In the genomic region with DNA sequence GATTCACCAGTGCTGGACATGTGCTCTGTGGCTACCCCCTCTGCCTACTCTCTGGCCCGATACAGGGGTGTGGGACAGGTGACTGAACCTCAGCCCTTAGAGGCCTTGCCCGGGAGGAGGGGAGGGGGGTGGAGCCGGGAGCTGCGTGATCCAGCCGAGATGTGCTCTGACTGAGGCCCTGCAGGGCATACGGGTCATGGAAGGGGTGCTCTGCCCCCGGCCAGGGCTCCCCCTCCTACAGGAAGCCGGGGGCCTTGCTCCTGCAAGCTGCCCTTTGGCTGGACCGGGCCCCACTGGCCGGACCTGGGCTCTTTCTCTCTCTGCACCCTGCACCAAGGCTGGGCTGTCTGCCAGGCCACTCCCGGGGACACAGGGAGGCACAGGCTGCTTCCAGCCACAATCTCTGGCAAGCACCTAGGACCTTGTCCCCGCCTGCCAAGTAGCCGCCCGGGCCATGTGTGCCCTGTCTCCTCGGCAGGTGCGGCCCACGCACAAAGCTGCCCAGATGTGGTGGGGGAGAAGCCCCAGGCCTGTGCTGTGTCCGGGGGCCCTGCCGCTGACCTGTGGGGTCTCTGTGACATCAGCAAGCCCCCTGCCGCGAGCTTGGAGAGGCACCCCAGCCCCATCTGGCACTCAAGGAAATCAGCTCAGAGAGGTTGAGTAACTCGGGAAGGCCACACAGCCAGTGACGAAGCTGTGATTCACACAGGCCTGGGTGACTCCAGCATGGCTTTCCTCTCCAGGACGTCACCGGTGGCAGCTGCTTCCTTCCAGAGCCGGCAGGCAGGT, we compare ENCODE assay signal across 10 cellular contexts. TPM values are rescaled to one million over a fixed set of nuclear protein-coding genes. Genes with fewer than 3 reads are reported as not detected.
DNase-seq lines count a peak whose midpoint lies in the region; ATAC-seq, FAIRE-seq and TF ChIP-seq lines count a peak whose summit lies in the region.
"Had no signal": no experiment of that assay in that cellular context is flagged by ENCODE, and none has a peak within 500 bp of the region (broad histone marks: within the 10 kb centered on the region; RNA-seq: fewer than 3 reads in every experiment).

No MANE protein-coding gene starts in this region.

- in situ Hi-C loops in K562 (cut with MboI): no loop called here

- TF ChIP-seq EP300 in K562 (IDR thresholded peaks at IDR 0.05; ENCODE audit: low read length): no peak

- H3K27ac ChIP-seq in K562 (ENCODE audit: extremely low read depth, low read depth, low read length): no peak overlapping the region

- no peak for TF ChIP-seq CTCF in K562 (IDR thresholded peaks at IDR 0.05 in 2 of 3, conservative IDR thresholded peaks at IDR 0.05 in 1 of 3; ENCODE audit: insufficient read depth in 2 of 3, low read depth in 1 of 3, low read length in 3 of 3)

- H3K4me1 ChIP-seq in K562 (replicated peaks in 1 of 2; ENCODE audit: control insufficient read depth in 2 of 2, insufficient read depth in 2 of 2, low read length in 2 of 2): peaks cover 0 to 52% of the 10 kb centered on the region in 2 experiments; a peak in 3 of 5 replicates

- H3K27me3 ChIP-seq in K562 (ENCODE audit: control insufficient read depth in 2 of 2, insufficient read depth in 2 of 2, low read length in 2 of 2): peaks cover 0 to 12% of the 10 kb centered on the region in 2 experiments; a peak in 2 of 5 replicates

- no peak overlapping the region; a peak in 1 of 4 replicates for H3K9ac ChIP-seq in K562 (ENCODE audit: insufficient read depth in 1 of 2, low read depth in 2 of 2, low read length in 2 of 2)

- 21% methylated on average over 20 of the region's 26 CpGs for WGBS in K562 (ENCODE audit: insufficient coverage, low coverage, missing lambda C conversion rate)

- intact Hi-C loops in K562 (cut with micrococcal nuclease): no loop called here

- BruUV-seq in K562 (replicated peaks; lab: Mats Ljungman, UMichigan): no TSS peak

- ATAC-seq in K562 (peak; percentile 13; the same call in 2 of the 3 replicates), left lobe of liver (peak; percentile 92)

- peak; percentile 67 for DNase-seq in AG08395 (ENCODE audit: low spot score)
- DNase-seq in HCEC 1CT: peak; percentile 75
- DNase-seq in K562 (ENCODE audit: extremely low read depth in 1 of 4, low spot score in 3 of 4): peak in 1 of 4 experiments; percentile 29
- peak; percentile 98 for DNase-seq in left lobe of liver (ENCODE audit: low spot score)
- no peak for DNase-seq in NCI-H187 treated with DMSO at 0.1 percent for 48 hours (lab: John Stamatoyannopoulos, UW)
- no peak for DNase-seq in COR-L47 (lab: John Stamatoyannopoulos, UW)
- no peak for DNase-seq in ureter (ENCODE audit: low spot score)
- no peak for DNase-seq in NCI-H2081 (lab: John Stamatoyannopoulos, UW)
- DNase-seq: GDM1, NCI-H82 had no signal

- H3K9me3 ChIP-seq in K562 (replicated peaks; ENCODE audit: control insufficient read depth, insufficient read depth, low read depth, low read length): no peaks in the 10 kb centered on the region

- CTCF ChIA-PET in K562 (lab: Yijun Ruan, JAX; ENCODE audit: low intra/inter-chr PET ratio): no interaction called here

- TF ChIP-seq RAD21 in K562 (CRISPR knock-in tag; conservative IDR thresholded peaks at IDR 0.05 in 1 of 2, IDR thresholded peaks at IDR 0.05 in 1 of 2): no peak

- no peaks in the 10 kb centered on the region for H3K36me3 ChIP-seq in K562 (ENCODE audit: control insufficient read depth, insufficient read depth, low read length)

- H3K4me3 ChIP-seq in K562: no peak overlapping the region

- peaks cover 3% of the 10 kb centered on the region for H3K9me1 ChIP-seq in K562 (ENCODE audit: control insufficient read depth, insufficient read depth, low read length)

- peak; percentile 32 for FAIRE-seq in K562 (lab: Jason Lieb, UNC)

- H2AFZ ChIP-seq in K562 (ENCODE audit: low read depth, low read length): no peak overlapping the region

- H3K79me2 ChIP-seq in K562 (ENCODE audit: control insufficient read depth, insufficient read depth, low read length): no peaks in the 10 kb centered on the region

- H4K20me1 ChIP-seq in K562 (replicated peaks; ENCODE audit: control insufficient read depth, insufficient read depth, low read length): no peaks in the 10 kb centered on the region

- POLR2A ChIA-PET in K562 (lab: Yijun Ruan, JAX): interaction anchor here (0.7 to 1.0 kb wide), 3 partner anchors 8 to 10 kb away, joined by 3 to 4 read pairs (median 3); a partner anchor contains a TSS

- no peak for TF ChIP-seq POLR2A in K562 (conservative IDR thresholded peaks at IDR 0.05)

- no peak overlapping the region for H3K4me2 ChIP-seq in K562 (ENCODE audit: insufficient read depth, low read length)

RNA-seq across cellular contexts. Expression of a gene that starts 1.5 kb away (rescaled TPM):
- 1.6 and 4.3 TPM in 2 replicates for total RNA-seq in K562 (2011; cell fraction: chromatin; rRNA removed; ENCODE audit: low replicate concordance)
- total RNA-seq in K562 (2011; cell fraction: nucleolus; rRNA removed): 3.0 and 3.7 TPM in 2 replicates
- 1.4 and 2.1 TPM in 2 replicates for total RNA-seq in K562 (2011; cell fraction: nucleoplasm; rRNA removed)
- total RNA-seq in K562 (2014; rRNA removed): 0.53 and 0.64 TPM in 2 replicates
- 0.06 TPM in 1 of 2 replicates, not detected in the other for total RNA-seq in K562 (2014; rRNA removed; fragmentation: Illumina TruSeq; extraction: Trizol)
- 0.29 and 0.38 TPM in 2 replicates for total RNA-seq in K562 (2015; rRNA removed; fragmentation: Illumina TruSeq; extraction: Trizol)
- total RNA-seq in K562 (2021): 0.73 and 0.87 TPM in 2 replicates
- 0.38 and 0.92 TPM in 2 replicates for polyA plus RNA-seq in K562 (2011; rRNA removed)
- 0.71 and 1.8 TPM in 2 replicates for polyA plus RNA-seq in K562 (2011; cell fraction: cytosol; rRNA removed)
- 8.1 and 14.5 TPM in 2 replicates for polyA plus RNA-seq in K562 (2011; cell fraction: nucleus; rRNA removed)
- 0.79 and 1.9 TPM in 2 replicates for polyA plus RNA-seq in K562 (2012)
- polyA plus RNA-seq in K562 (2014; fragmentation: Illumina TruSeq; extraction: Trizol): 0.04 and 0.26 TPM in 2 replicates
- under 1 TPM in 1 of 2 experiments, not detected in 1; 0.01 TPM for polyA plus RNA-seq in K562 (2014; fragmentation: Nextera tagmentation; extraction: Ambion mirVana)
- 1.1 TPM in 2 replicates for polyA plus RNA-seq in K562 (2014; rRNA removed)
- polyA minus RNA-seq in K562 (2011; rRNA and poly(A)+ RNA removed): 0.09 and 0.11 TPM in 2 replicates
- not detected in 2 replicates for polyA minus RNA-seq in K562 (2011; cell fraction: cytosol; rRNA and poly(A)+ RNA removed)
- polyA minus RNA-seq in K562 (2011; cell fraction: nucleus; rRNA and poly(A)+ RNA removed): 0.94 and 1.3 TPM in 2 replicates
- 5.7 TPM for total RNA-seq in left lobe of liver
- total RNA-seq in ureter: 6.6 TPM

RNA-seq across cellular contexts. Expression of a gene that starts 8.1 kb away (rescaled TPM):
- total RNA-seq in K562 (2011; cell fraction: chromatin; rRNA removed; ENCODE audit: low replicate concordance): 155 and 222 TPM in 2 replicates
- 116 and 127 TPM in 2 replicates for total RNA-seq in K562 (2011; cell fraction: nucleolus; rRNA removed)
- 111 and 123 TPM in 2 replicates for total RNA-seq in K562 (2011; cell fraction: nucleoplasm; rRNA removed)
- total RNA-seq in K562 (2014; rRNA removed) (110 and 124 TPM in 2 replicates), K562 (2014; rRNA removed; fragmentation: Illumina TruSeq; extraction: Trizol) (47.1 and 51.5 TPM in 2 replicates), K562 (2015; rRNA removed; fragmentation: Illumina TruSeq; extraction: Trizol) (73.0 and 75.5 TPM in 2 replicates), K562 (2021) (109 and 112 TPM in 2 replicates), left lobe of liver (27.6 TPM), ureter (59.8 TPM)
- polyA plus RNA-seq in K562 (2011; rRNA removed) (36.4 and 45.5 TPM in 2 replicates), K562 (2014; fragmentation: Illumina TruSeq; extraction: Trizol) (81.5 and 83.2 TPM in 2 replicates), K562 (2014; fragmentation: Nextera tagmentation; extraction: Ambion mirVana) (1 to 10 TPM in 1 of 2 experiments, under 1 TPM in 1; 0.93 to 2.3 TPM), K562 (2014; rRNA removed) (107 and 108 TPM in 2 replicates)
- polyA plus RNA-seq in K562 (2011; cell fraction: cytosol; rRNA removed): 45.1 and 76.3 TPM in 2 replicates
- 61.5 and 87.2 TPM in 2 replicates for polyA plus RNA-seq in K562 (2011; cell fraction: nucleus; rRNA removed)
- polyA plus RNA-seq in K562 (2012): 72.3 and 75.8 TPM in 2 replicates
- 12.5 and 14.9 TPM in 2 replicates for polyA minus RNA-seq in K562 (2011; rRNA and poly(A)+ RNA removed)
- 35.1 and 36.5 TPM in 2 replicates for polyA minus RNA-seq in K562 (2011; cell fraction: cytosol; rRNA and poly(A)+ RNA removed)
- polyA minus RNA-seq in K562 (2011; cell fraction: nucleus; rRNA and poly(A)+ RNA removed): 33.1 and 42.7 TPM in 2 replicates

RNA-seq across cellular contexts. Expression of a gene that starts 26.0 kb away (rescaled TPM):
- 140 and 407 TPM in 2 replicates for total RNA-seq in K562 (2011; cell fraction: chromatin; rRNA removed; ENCODE audit: low replicate concordance)
- total RNA-seq in K562 (2011; cell fraction: nucleolus; rRNA removed): 278 and 333 TPM in 2 replicates
- total RNA-seq in K562 (2011; cell fraction: nucleoplasm; rRNA removed): 136 and 156 TPM in 2 replicates
- total RNA-seq in K562 (2014; rRNA removed) (29.6 and 33.3 TPM in 2 replicates), K562 (2014; rRNA removed; fragmentation: Illumina TruSeq; extraction: Trizol) (1.9 and 3.5 TPM in 2 replicates), K562 (2015; rRNA removed; fragmentation: Illumina TruSeq; extraction: Trizol) (14.0 and 15.2 TPM in 2 replicates), K562 (2021) (44.1 and 49.0 TPM in 2 replicates), left lobe of liver (31.9 TPM), ureter (77.6 TPM)
- polyA plus RNA-seq in K562 (2011; rRNA removed) (12.0 and 27.1 TPM in 2 replicates), K562 (2014; fragmentation: Illumina TruSeq; extraction: Trizol) (7.2 and 11.8 TPM in 2 replicates), K562 (2014; fragmentation: Nextera tagmentation; extraction: Ambion mirVana) (under 1 TPM; 0.01 to 0.06 TPM), K562 (2014; rRNA removed) (43.8 and 44.8 TPM in 2 replicates)
- 8.5 and 20.8 TPM in 2 replicates for polyA plus RNA-seq in K562 (2011; cell fraction: cytosol; rRNA removed)
- polyA plus RNA-seq in K562 (2011; cell fraction: nucleus; rRNA removed): 346 and 462 TPM in 2 replicates
- polyA plus RNA-seq in K562 (2012): 38.9 and 49.6 TPM in 2 replicates
- polyA minus RNA-seq in K562 (2011; rRNA and poly(A)+ RNA removed): 6.3 and 10.7 TPM in 2 replicates
- polyA minus RNA-seq in K562 (2011; cell fraction: cytosol; rRNA and poly(A)+ RNA removed): 13.7 and 15.3 TPM in 2 replicates
- 42.4 and 46.1 TPM in 2 replicates for polyA minus RNA-seq in K562 (2011; cell fraction: nucleus; rRNA and poly(A)+ RNA removed)

RNA-seq across cellular contexts. Expression of a gene that starts 26.7 kb away (rescaled TPM):
- 13.3 and 63.1 TPM in 2 replicates for total RNA-seq in K562 (2011; cell fraction: chromatin; rRNA removed; ENCODE audit: low replicate concordance)
- 74.5 and 90.1 TPM in 2 replicates for total RNA-seq in K562 (2011; cell fraction: nucleolus; rRNA removed)
- total RNA-seq in K562 (2011; cell fraction: nucleoplasm; rRNA removed): 23.2 and 31.2 TPM in 2 replicates
- 86.9 and 103 TPM in 2 replicates for total RNA-seq in K562 (2014; rRNA removed)
- 5.6 and 7.0 TPM in 2 replicates for total RNA-seq in K562 (2014; rRNA removed; fragmentation: Illumina TruSeq; extraction: Trizol)
- 29.7 and 31.4 TPM in 2 replicates for total RNA-seq in K562 (2015; rRNA removed; fragmentation: Illumina TruSeq; extraction: Trizol)
- total RNA-seq in K562 (2021): 80.1 and 83.0 TPM in 2 replicates
- 13.6 and 22.4 TPM in 2 replicates for polyA plus RNA-seq in K562 (2011; rRNA removed)
- polyA plus RNA-seq in K562 (2011; cell fraction: cytosol; rRNA removed): 29.8 and 137 TPM in 2 replicates
- polyA plus RNA-seq in K562 (2011; cell fraction: nucleus; rRNA removed): 41.7 and 71.9 TPM in 2 replicates
- polyA plus RNA-seq in K562 (2012): 35.1 and 53.3 TPM in 2 replicates
- polyA plus RNA-seq in K562 (2014; fragmentation: Illumina TruSeq; extraction: Trizol): 10.5 and 25.1 TPM in 2 replicates
- polyA plus RNA-seq in K562 (2014; fragmentation: Nextera tagmentation; extraction: Ambion mirVana): 1 to 10 TPM in 1 of 2 experiments, under 1 TPM in 1; 0.62 to 1.7 TPM
- 68.5 and 76.0 TPM in 2 replicates for polyA plus RNA-seq in K562 (2014; rRNA removed)
- polyA minus RNA-seq in K562 (2011; rRNA and poly(A)+ RNA removed): 3.5 and 5.7 TPM in 2 replicates
- polyA minus RNA-seq in K562 (2011; cell fraction: cytosol; rRNA and poly(A)+ RNA removed): 22.0 and 25.8 TPM in 2 replicates
- polyA minus RNA-seq in K562 (2011; cell fraction: nucleus; rRNA and poly(A)+ RNA removed): 33.5 and 38.2 TPM in 2 replicates
- 8.4 TPM for total RNA-seq in left lobe of liver
- 29.0 TPM for total RNA-seq in ureter

RNA-seq across cellular contexts. Expression of a gene that starts 35.2 kb away (rescaled TPM):
- 2.5 and 12.6 TPM in 2 replicates for total RNA-seq in K562 (2011; cell fraction: chromatin; rRNA removed; ENCODE audit: low replicate concordance)
- 9.5 and 10.8 TPM in 2 replicates for total RNA-seq in K562 (2011; cell fraction: nucleolus; rRNA removed)
- 4.3 and 7.0 TPM in 2 replicates for total RNA-seq in K562 (2011; cell fraction: nucleoplasm; rRNA removed)
- total RNA-seq in K562 (2014; rRNA removed): 1.3 and 1.6 TPM in 2 replicates
- total RNA-seq in K562 (2014; rRNA removed; fragmentation: Illumina TruSeq; extraction: Trizol): not detected in 2 replicates
- total RNA-seq in K562 (2015; rRNA removed; fragmentation: Illumina TruSeq; extraction: Trizol): 0.58 and 0.75 TPM in 2 replicates
- 2.2 and 3.7 TPM in 2 replicates for total RNA-seq in K562 (2021)
- 0.43 and 1.1 TPM in 2 replicates for polyA plus RNA-seq in K562 (2011; rRNA removed)
- polyA plus RNA-seq in K562 (2011; cell fraction: cytosol; rRNA removed): 0.50 and 1.2 TPM in 2 replicates
- 18.7 and 21.7 TPM in 2 replicates for polyA plus RNA-seq in K562 (2011; cell fraction: nucleus; rRNA removed)
- 1.6 and 4.8 TPM in 2 replicates for polyA plus RNA-seq in K562 (2012)
- 1.1 TPM in 1 of 2 replicates, not detected in the other for polyA plus RNA-seq in K562 (2014; fragmentation: Illumina TruSeq; extraction: Trizol)
- polyA plus RNA-seq in K562 (2014; fragmentation: Nextera tagmentation; extraction: Ambion mirVana): under 1 TPM in 1 of 2 experiments, not detected in 1; 0.11 TPM
- 1.3 and 4.3 TPM in 2 replicates for polyA plus RNA-seq in K562 (2014; rRNA removed)
- polyA minus RNA-seq in K562 (2011; rRNA and poly(A)+ RNA removed): not detected in 2 replicates
- polyA minus RNA-seq in K562 (2011; cell fraction: cytosol; rRNA and poly(A)+ RNA removed): not detected in 2 replicates
- 1.1 and 1.8 TPM in 2 replicates for polyA minus RNA-seq in K562 (2011; cell fraction: nucleus; rRNA and poly(A)+ RNA removed)
- 3.5 TPM for total RNA-seq in left lobe of liver
- 3.4 TPM for total RNA-seq in ureter

Comparison
In these comparisons a context has a peak if more than half of its experiments do, and no peak if none do; other contexts are left out.
1. DNase-seq: peak in AG08395 (single experiment), HCEC 1CT (single experiment) and left lobe of liver (single experiment); none in NCI-H187 treated with DMSO at 0.1 percent for 48 hours (single experiment), COR-L47 (single experiment), ureter (single experiment) and NCI-H2081 (0 of 2).